ENCODE assay signal across 24 cellular contexts in genomic region chr15:47991376-47991775, GRCh38.
DNase-seq lines count a peak whose midpoint lies in the region; ATAC-seq, FAIRE-seq and TF ChIP-seq lines count a peak whose summit lies in the region.
"Had no signal": no experiment of that assay in that cellular context is flagged by ENCODE, and none has a peak within 500 bp of the region (broad histone marks: within the 10 kb centered on the region; RNA-seq: fewer than 3 reads in every experiment).

No MANE protein-coding gene starts in this region.

- no peaks in the 10 kb centered on the region for H3K9me3 ChIP-seq in HepG2 (ENCODE audit: low read length)
- no peaks in the 10 kb centered on the region for H3K9me3 ChIP-seq in right lobe of liver
- H3K9me3 ChIP-seq in H1 (ENCODE audit: insufficient read depth in 2 of 2, low read depth in 1 of 2, low read length in 1 of 2), result no peaks in the 10 kb centered on the region
- no peaks in the 10 kb centered on the region for H3K9me3 ChIP-seq in keratinocyte (ENCODE audit: control insufficient read depth, low read depth, low read length)
- H3K9me3 ChIP-seq in aorta (ENCODE audit: control insufficient read depth, low read length), result no peaks in the 10 kb centered on the region
- H3K9me3 ChIP-seq: gastrocnemius medialis, upper lobe of left lung had no signal

- in situ Hi-C loops in HepG2 (cut with HindIII; ENCODE audit: extremely low pct_ligation_motif_present, low pct_unique_long_range_greater_than_20kb), result no loop called here

- H3K27ac ChIP-seq in HepG2 (ENCODE audit: extremely low read length, insufficient read depth, low read length) (no peak overlapping the region), right lobe of liver (no peak overlapping the region), H1 (ENCODE audit: low read depth, low read length) (no peak overlapping the region), keratinocyte (ENCODE audit: control insufficient read depth, insufficient read depth, low read length) (no peak overlapping the region), aorta (ENCODE audit: low read depth in 1 of 2, low read length in 2 of 2) (no peak overlapping the region)
- H3K27ac ChIP-seq: gastrocnemius medialis, SK-N-MC, skin epidermis, WERI-Rb-1 had no signal

- no peak overlapping the region for H3K4ac ChIP-seq in H1 (replicated peaks; ENCODE audit: insufficient read length, low read depth, low read length)

- TF ChIP-seq EP300 in HepG2 (IDR thresholded peaks at IDR 0.05; ENCODE audit: low read depth in 2 of 2, low read length in 2 of 2) (no peak), HepG2 (CRISPR knock-in tag; IDR thresholded peaks at IDR 0.05; ENCODE audit: borderline replicate concordance) (no peak), H1 (IDR thresholded peaks at IDR 0.05; ENCODE audit: borderline replicate concordance in 1 of 2, low read depth in 2 of 2, low read length in 2 of 2) (no peak)

- no peaks in the 10 kb centered on the region for H3K23me2 ChIP-seq in H1 (ENCODE audit: low read depth, low read length)

- no peak overlapping the region for H3K14ac ChIP-seq in H1 (ENCODE audit: insufficient read length)

- FAIRE-seq in HepG2 (lab: Jason Lieb, UNC) (no peak), H1 (lab: Jason Lieb, UNC) (no peak), keratinocyte (lab: Jason Lieb, UNC) (peak; percentile 52)
- FAIRE-seq: endothelial cell of umbilical vein had no signal

- no peak overlapping the region for H3K18ac ChIP-seq in H1 (ENCODE audit: extremely low read depth, low read length)

- no peak overlapping the region for H2BK12ac ChIP-seq in H1 (ENCODE audit: low read depth, low read length)

- TF ChIP-seq RAD21 in HepG2 (CRISPR knock-in tag; IDR thresholded peaks at IDR 0.05) (no peak), H1 (IDR thresholded peaks at IDR 0.05 in 1 of 2, conservative IDR thresholded peaks at IDR 0.05 in 1 of 2; ENCODE audit: low read depth in 2 of 2, low read length in 2 of 2) (no peak)

- no peak overlapping the region for H3K56ac ChIP-seq in H1 (replicated peaks; ENCODE audit: insufficient read length, low read depth, low read length)

- no peaks in the 10 kb centered on the region for H3K36me3 ChIP-seq in HepG2 (replicated peaks in 1 of 2; ENCODE audit: control insufficient read depth in 1 of 2, insufficient read depth in 2 of 2, low read length in 2 of 2)
- no peaks in the 10 kb centered on the region for H3K36me3 ChIP-seq in right lobe of liver
- no peaks in the 10 kb centered on the region for H3K36me3 ChIP-seq in H1 (ENCODE audit: control insufficient read depth in 2 of 4, insufficient read depth in 4 of 4, low read length in 3 of 4)
- no peaks in the 10 kb centered on the region for H3K36me3 ChIP-seq in keratinocyte (ENCODE audit: control insufficient read depth in 2 of 2, extremely low read depth in 1 of 2, insufficient read depth in 2 of 2, low read length in 2 of 2)
- no peaks in the 10 kb centered on the region for H3K36me3 ChIP-seq in aorta (ENCODE audit: control insufficient read depth in 1 of 2, insufficient read depth in 2 of 2, low read length in 1 of 2)
- H3K36me3 ChIP-seq: gastrocnemius medialis, upper lobe of left lung, WERI-Rb-1 had no signal

- no peaks in the 10 kb centered on the region for H3K79me1 ChIP-seq in H1 (ENCODE audit: low read depth, low read length)

- H2BK5ac ChIP-seq in H1 (ENCODE audit: low read depth, low read length), result no peak overlapping the region

- H3K9ac ChIP-seq in HepG2 (ENCODE audit: insufficient read depth, low read depth, low read length) (no peak overlapping the region), H1 (replicated peaks in 1 of 4; ENCODE audit: extremely low read depth in 1 of 4, low read depth in 3 of 4, low read length in 3 of 4) (no peak overlapping the region), keratinocyte (ENCODE audit: control insufficient read depth, extremely low read depth, insufficient read depth, low read length) (no peak overlapping the region)

- no peaks in the 10 kb centered on the region for H3K4me1 ChIP-seq in HepG2 (ENCODE audit: insufficient read depth, low read length)
- H3K4me1 ChIP-seq in right lobe of liver, result no peaks in the 10 kb centered on the region
- H3K4me1 ChIP-seq in H1 (replicated peaks in 1 of 4; ENCODE audit: control insufficient read depth in 3 of 4, insufficient read depth in 4 of 4, low read length in 3 of 4), result no peaks in the 10 kb centered on the region
- H3K4me1 ChIP-seq in keratinocyte (ENCODE audit: control insufficient read depth, extremely low read depth, insufficient read depth, low read length), result no peaks in the 10 kb centered on the region
- H3K4me1 ChIP-seq in aorta (ENCODE audit: control insufficient read depth in 1 of 2, insufficient read depth in 2 of 2, low read length in 2 of 2), result no peaks in the 10 kb centered on the region
- H3K4me1 ChIP-seq: gastrocnemius medialis had no signal

- H3K27me3 ChIP-seq in HepG2 (ENCODE audit: control insufficient read depth in 1 of 2, insufficient read depth in 2 of 2, low read length in 2 of 2) (no peaks in the 10 kb centered on the region), right lobe of liver (no peaks in the 10 kb centered on the region), H1 (replicated peaks in 1 of 4; ENCODE audit: control insufficient read depth in 3 of 4, extremely low read depth in 1 of 4, insufficient read depth in 3 of 4, low read length in 3 of 4) (no peaks in the 10 kb centered on the region), keratinocyte (ENCODE audit: control insufficient read depth, extremely low read depth, insufficient read depth, low read length) (no peaks in the 10 kb centered on the region), aorta (ENCODE audit: control insufficient read depth in 1 of 2, insufficient read depth in 2 of 2, low read length in 1 of 2) (no peaks in the 10 kb centered on the region)
- H3K27me3 ChIP-seq: gastrocnemius medialis, upper lobe of left lung had no signal

- dilution Hi-C loops in keratinocyte (cut with MboI; ENCODE audit: extremely low pct_ligation_motif_present, low sequenced_read_pairs), result no loop called here

- BruUV-seq in HepG2 (replicated peaks; lab: Mats Ljungman, UMichigan), result no TSS peak

- no peak overlapping the region for H3K4me3 ChIP-seq in HepG2 (replicated peaks in 1 of 3; ENCODE audit: insufficient read depth in 1 of 3, low read depth in 2 of 3, low read length in 3 of 3)
- H3K4me3 ChIP-seq in right lobe of liver, result no peak overlapping the region
- no peak overlapping the region for H3K4me3 ChIP-seq in H1 (ENCODE audit: extremely low read depth in 1 of 4, insufficient read depth in 2 of 4, low read depth in 3 of 4, low read length in 4 of 4)
- H3K4me3 ChIP-seq in keratinocyte (ENCODE audit: control insufficient read depth in 2 of 3, extremely low read depth in 1 of 3, insufficient read depth in 2 of 3, low read depth in 1 of 3, low read length in 3 of 3), result no peak overlapping the region
- H3K4me3 ChIP-seq in aorta (ENCODE audit: low read length in 2 of 2), result no peak overlapping the region
- H3K4me3 ChIP-seq: gastrocnemius medialis, SK-N-MC, skin epidermis, upper lobe of left lung had no signal

- 0 out of 2 replicates have a peak overlapping the region, but pooled peaks have one; percentile 35 for H2BK15ac ChIP-seq in H1 (ENCODE audit: low read length)

- POLR2A ChIA-PET in HepG2 (lab: Yijun Ruan, JAX) (no interaction called here), H1 (lab: Charles Lee; ENCODE audit: partially characterized antibody) (no interaction called here)

- no peak overlapping the region for H4K5ac ChIP-seq in H1 (ENCODE audit: insufficient read length, low read depth, low read length)

- H3K4me2 ChIP-seq in HepG2 (ENCODE audit: low read depth, low read length) (no peak overlapping the region), H1 (ENCODE audit: insufficient read depth in 1 of 2, low read depth in 2 of 2, low read length in 2 of 2) (no peak overlapping the region), keratinocyte (ENCODE audit: control insufficient read depth, extremely low read depth, insufficient read depth, low read depth, low read length) (no peak overlapping the region)

- no peak for ATAC-seq in HepG2
- no peak for ATAC-seq in right lobe of liver
- peak; percentile 37 for ATAC-seq in aorta (ENCODE audit: low FRiP score)
- ATAC-seq in HG02970 (IDR thresholded peaks at IDR 0.05; ENCODE audit: low FRiP score, unreplicated experiment), result no peak
- ATAC-seq: gastrocnemius medialis had no signal

- H2AFZ ChIP-seq in HepG2 (ENCODE audit: low read length) (no peak overlapping the region), H1 (ENCODE audit: low read length) (no peak overlapping the region), keratinocyte (ENCODE audit: control insufficient read depth, low read length) (no peak overlapping the region)

- no peaks in the 10 kb centered on the region for H3K9me1 ChIP-seq in keratinocyte (ENCODE audit: control insufficient read depth, extremely low read depth, insufficient read depth, low read length)

- H4K20me1 ChIP-seq in HepG2 (ENCODE audit: insufficient read depth, low read length) (no peaks in the 10 kb centered on the region), H1 (replicated peaks in 1 of 2; ENCODE audit: control insufficient read depth in 1 of 2, insufficient read depth in 2 of 2, low read length in 2 of 2) (no peaks in the 10 kb centered on the region), keratinocyte (ENCODE audit: control insufficient read depth, extremely low read depth, insufficient read depth, low read length) (no peaks in the 10 kb centered on the region)

- TF ChIP-seq CTCF in HepG2 (CRISPR knock-in tag; IDR thresholded peaks at IDR 0.05) (no peak), right lobe of liver (IDR thresholded peaks at IDR 0.05) (no peak), H1 (IDR thresholded peaks at IDR 0.05; ENCODE audit: control extremely low read depth in 1 of 3, insufficient read depth in 1 of 3, low read depth in 1 of 3, low read length in 3 of 3) (no peak), keratinocyte (optimal IDR thresholded peaks at IDR 0.05 in 1 of 3, IDR thresholded peaks at IDR 0.05 in 1 of 3, conservative IDR thresholded peaks at IDR 0.05 in 1 of 3; ENCODE audit: extremely low read depth in 1 of 3, insufficient read depth in 2 of 3, low read length in 3 of 3) (no peak)

- no peak overlapping the region for H3K23ac ChIP-seq in H1 (ENCODE audit: insufficient read length)

- intact Hi-C loops in HepG2 (cut with micrococcal nuclease; ENCODE audit: unreplicated experiment) (no loop called here), right lobe of liver (cut with DNase I) (no loop called here), aorta (cut with DNase I) (loop anchor here in 1 of 2 donors (10.0 kb wide), 1 partner anchor 517 kb away; no protein-coding TSS in a partner anchor)

- H2AK5ac ChIP-seq in H1 (ENCODE audit: low read depth, low read length), result no peak overlapping the region

- TF ChIP-seq POLR2A in HepG2 (IDR thresholded peaks at IDR 0.05; ENCODE audit: insufficient read depth in 1 of 2, low read depth in 2 of 2, low read length in 2 of 2) (no peak), right lobe of liver (IDR thresholded peaks at IDR 0.05) (no peak), H1 (IDR thresholded peaks at IDR 0.05; ENCODE audit: control extremely low read depth in 1 of 2, low read depth in 2 of 2, low read length in 2 of 2) (no peak)

- no peaks in the 10 kb centered on the region for H3K79me2 ChIP-seq in HepG2 (ENCODE audit: insufficient read depth, low read length)
- no peaks in the 10 kb centered on the region for H3K79me2 ChIP-seq in H1 (ENCODE audit: control insufficient read depth in 1 of 2, insufficient read depth in 2 of 2, low read length in 2 of 2)
- no peaks in the 10 kb centered on the region for H3K79me2 ChIP-seq in keratinocyte (ENCODE audit: control insufficient read depth, insufficient read depth, low read length)

- WGBS in HepG2 (ENCODE audit: low lambda C conversion rate), result 10% methylated on average over 2 of the region's 4 CpGs
- WGBS in right lobe of liver (ENCODE audit: insufficient coverage, low coverage, low lambda C conversion rate, missing lambda C conversion rate), result 0% methylated on average over 1 of the region's 4 CpGs
- 85% methylated on average over 4 of the region's 4 CpGs; no CpG with 5 or more reads in 1 of the 2 experiments for WGBS in H1 (ENCODE audit: extremely low coverage in 1 of 2, insufficient coverage in 1 of 2, insufficient read length in 1 of 2, insufficient replicate concordance in 2 of 2, low coverage in 1 of 2, low lambda C conversion rate in 2 of 2, missing lambda C conversion rate in 1 of 2), 2 experiments
- WGBS in aorta, 2 donors, result 12 to 17% methylated on average over 4 of the region's 4 CpGs

- H2BK20ac ChIP-seq in H1 (ENCODE audit: low read length), result no peak overlapping the region

- no peak overlapping the region for H2BK120ac ChIP-seq in H1 (replicated peaks; ENCODE audit: low read depth, low read length)

- CTCF ChIA-PET in HepG2 (lab: Yijun Ruan, JAX; ENCODE audit: low intra/inter-chr PET ratio, low total read pairs) (no interaction called here), H1 (lab: Charles Lee; ENCODE audit: partially characterized antibody) (interaction anchor here (0.9 kb wide), 1 partner anchor 279 kb away, joined by 3 read pairs; no protein-coding TSS in a partner anchor)

- no peak overlapping the region for H4K8ac ChIP-seq in H1 (ENCODE audit: extremely low read depth, insufficient read depth, low read length)

- no peak overlapping the region for H4K91ac ChIP-seq in H1 (replicated peaks; ENCODE audit: insufficient read length, low read length)

- DNase-seq in HepG2 (ENCODE audit: low spot score), result no peak
- no peak for DNase-seq in right lobe of liver
- no peak for DNase-seq in H1 (ENCODE audit: low read depth in 1 of 2, low spot score in 2 of 2)
- no peak for DNase-seq in keratinocyte (ENCODE audit: low read depth, low spot score)
- DNase-seq in aorta, result peak in 1 of 2 donors; percentile 51
- no peak for DNase-seq in stimulated activated CD4-positive, alpha-beta T cell treated with anti-CD3 and anti-CD28 coated beads, Interleukin-2, amount 100 ng/mL, for 48 hours
- no peak for DNase-seq in hippocampal formation (lab: John Stamatoyannopoulos, UW)
- DNase-seq: 8988T; activated CD4-positive, alpha-beta T cell treated with anti-CD3 and anti-CD28 coated beads, Interleukin-2, amount 10 ng/mL, durations not matched to agents 24 days and 14 days; activated naive CD4-positive, alpha-beta T cell; activated T-cell treated with anti-CD3 and anti-CD28 coated beads, Interleukin-2, amount 50 U/mL, for 48 hours; amygdala; gastrocnemius medialis; H9; islet precursor cell; NCI-H2029 treated with DMSO at 0.1 percent for 48 hours; NCI-H345; NCI-H774; WERI-Rb-1 had no signal
